6 cellular contexts compared by ENCODE assay signal in genomic region chr19:17394891-17395415, GRCh38. TPM values are rescaled to one million over a fixed set of nuclear protein-coding genes. Genes with fewer than 3 reads are reported as not detected.
DNase-seq lines count a peak whose midpoint lies in the region; ATAC-seq and TF ChIP-seq lines count a peak whose summit lies in the region.

No MANE protein-coding gene starts in this region.

- H3K27me3 Mint-ChIP-seq in neural progenitor cell (ENCODE audit: insufficient read depth, low read depth): peaks cover 10% of the 10 kb centered on the region

- H2AFZ ChIP-seq in mammary epithelial cell (ENCODE audit: low read depth, low read length): peak overlapping the region; percentile 83
- H2AFZ ChIP-seq in neural progenitor cell (replicated peaks): no peak overlapping the region

- WGBS in mammary epithelial cell (ENCODE audit: low coverage, missing lambda C conversion rate): 54% methylated on average over 6 of the region's 19 CpGs

- H3K79me2 ChIP-seq in mammary epithelial cell (ENCODE audit: insufficient read depth, low read length) (no peaks in the 10 kb centered on the region), neural progenitor cell (ENCODE audit: low read depth) (no peaks in the 10 kb centered on the region)

- H3K36me3 Mint-ChIP-seq in neural progenitor cell: no peaks in the 10 kb centered on the region

- BruUV-seq in mammary epithelial cell (replicated peaks; lab: Mats Ljungman, UMichigan): no TSS peak

- TF ChIP-seq CTCF in GM13977 (IDR thresholded peaks at IDR 0.05; ENCODE audit: extremely low read depth, insufficient read depth, missing control alignments) (peak; percentile 82), mammary epithelial cell (conservative IDR thresholded peaks at IDR 0.05 in 1 of 2, IDR thresholded peaks at IDR 0.05 in 1 of 2; ENCODE audit: extremely low read depth in 1 of 2, insufficient read depth in 1 of 2, low read depth in 1 of 2, low read length in 2 of 2) (peak; percentile 73 to 85), neural progenitor cell (IDR thresholded peaks at IDR 0.05) (peak; percentile 69), omental fat pad (IDR thresholded peaks at IDR 0.05) (no peak)

- H3K4me1 Mint-ChIP-seq in neural progenitor cell: peaks cover 18% of the 10 kb centered on the region

- ATAC-seq in omental fat pad (ENCODE audit: low FRiP score): no peak

- H4K20me1 ChIP-seq in mammary epithelial cell (ENCODE audit: insufficient read depth, low read length) (no peaks in the 10 kb centered on the region), neural progenitor cell (ENCODE audit: low read depth) (no peaks in the 10 kb centered on the region)

- peaks cover 19% of the 10 kb centered on the region for H3F3A ChIP-seq in neural progenitor cell (ENCODE audit: low read depth)

- H3K27ac ChIP-seq in mammary epithelial cell (ENCODE audit: insufficient read depth, low read depth, low read length): no peak overlapping the region
- H3K27ac ChIP-seq in neural progenitor cell: no peak overlapping the region

- H3K27ac Mint-ChIP-seq in neural progenitor cell: peak overlapping the region; percentile 15

- H3K27me3 ChIP-seq in mammary epithelial cell (ENCODE audit: insufficient read depth, low read length) (no peaks in the 10 kb centered on the region), neural progenitor cell (peaks cover 4% of the 10 kb centered on the region)

- H3K4me3 ChIP-seq in mammary epithelial cell (replicated peaks in 1 of 3; ENCODE audit: insufficient read depth in 1 of 3, low read depth in 2 of 3, low read length in 3 of 3) (no peak overlapping the region), neural progenitor cell (no peak overlapping the region)

- H3K9ac ChIP-seq in mammary epithelial cell (ENCODE audit: insufficient read depth, low read length): no peak overlapping the region
- H3K9ac ChIP-seq in neural progenitor cell: no peak overlapping the region

- dilution Hi-C loops in mammary epithelial cell (cut with HindIII; ENCODE audit: low sequenced_read_pairs): no loop called here

- H3K4me2 ChIP-seq in mammary epithelial cell (ENCODE audit: insufficient read depth, low read depth, low read length): no peak overlapping the region
- peak overlapping the region; percentile 38 for H3K4me2 ChIP-seq in neural progenitor cell

- H3K9me3 Mint-ChIP-seq in neural progenitor cell: peaks cover 2% of the 10 kb centered on the region

- H3K36me3 ChIP-seq in mammary epithelial cell (ENCODE audit: insufficient read depth, low read length) (no peaks in the 10 kb centered on the region), neural progenitor cell (no peaks in the 10 kb centered on the region)

- H3K4me3 Mint-ChIP-seq in neural progenitor cell: peak overlapping the region; percentile 38

- in situ Hi-C loops in GM13977 (cut with MboI; ENCODE audit: low pct_unique_long_range_greater_than_20kb, low sequenced_read_pairs, unreplicated experiment) (no loop called here), mammary epithelial cell (cut with MboI; ENCODE audit: low sequenced_read_pairs in 2 of 2) (loop anchor here in 1 of 2 donors (5.0 kb wide), 1 partner anchor 72 kb away; no protein-coding TSS in a partner anchor)

- DNase-seq in GM13977 (ENCODE audit: low spot score) (peak; percentile 81), SHP77 (lab: John Stamatoyannopoulos, UW) (peak; percentile 52 to 66), mammary epithelial cell (peak; percentile 37), neural progenitor cell (ENCODE audit: low spot score) (peak; percentile 72), NCI-H1105 treated with DMSO at 0.1 percent for 48 hours (lab: John Stamatoyannopoulos, UW) (no peak), omental fat pad (ENCODE audit: low spot score) (no peak)

- H3K9me3 ChIP-seq in mammary epithelial cell (replicated peaks; ENCODE audit: insufficient read depth, low read length): no peaks in the 10 kb centered on the region
- no peaks in the 10 kb centered on the region for H3K9me3 ChIP-seq in neural progenitor cell (ENCODE audit: low read depth)

- intact Hi-C loops in mammary epithelial cell (cut with micrococcal nuclease): loop anchor here (1.0 to 5.0 kb wide), 4 partner anchors 57 to 372 kb away; no protein-coding TSS in a partner anchor

- H3K4me1 ChIP-seq in mammary epithelial cell (ENCODE audit: insufficient read depth, low read length) (peaks cover 15% of the 10 kb centered on the region), neural progenitor cell (no peaks in the 10 kb centered on the region)

- CTCF ChIA-PET in mammary epithelial cell (lab: Charles Lee; ENCODE audit: low non-redundant PET): no interaction called here

RNA-seq across cellular contexts. Expression of gene CCDC194, which starts 1.0 kb away (rescaled TPM):
- total RNA-seq in mammary epithelial cell: not detected
- polyA plus RNA-seq in mammary epithelial cell: not detected
- polyA minus RNA-seq in mammary epithelial cell: not detected
- 0.56 and 1.1 TPM in 2 replicates for total RNA-seq in neural progenitor cell (ENCODE audit: low replicate concordance)
- total RNA-seq in omental fat pad: 1 to 10 TPM in 1 of 4 donors, under 1 TPM in 1, not detected in 2; 0.93 to 1.7 TPM

RNA-seq across cellular contexts. Expression of gene BST2, which starts 10.5 kb away (rescaled TPM):
- total RNA-seq in mammary epithelial cell (1 to 10 TPM in 1 of 2 donors, under 1 TPM in 1; 0.61 to 3.7 TPM), neural progenitor cell (ENCODE audit: low replicate concordance) (44.8 and 65.5 TPM in 2 replicates), omental fat pad (100 to 1,000 TPM; 126 to 368 (median 146) TPM)
- 2.6 TPM for polyA plus RNA-seq in mammary epithelial cell
- not detected for polyA minus RNA-seq in mammary epithelial cell

RNA-seq across cellular contexts. Expression of gene PLVAP, which starts 17.8 kb away (rescaled TPM):
- total RNA-seq in mammary epithelial cell: not detected
- polyA plus RNA-seq in mammary epithelial cell: not detected
- not detected for polyA minus RNA-seq in mammary epithelial cell
- 0.11 and 0.37 TPM in 2 replicates for total RNA-seq in neural progenitor cell (ENCODE audit: low replicate concordance)
- 100 to 1,000 TPM in 2 of 4 donors, 10 to 100 TPM in 2; 39.7 to 139 (median 114) TPM for total RNA-seq in omental fat pad

RNA-seq across cellular contexts. Expression of gene MVB12A, which starts 24.9 kb away (rescaled TPM):
- 10 to 100 TPM; 32.2 to 50.1 TPM for total RNA-seq in mammary epithelial cell
- 57.2 TPM for polyA plus RNA-seq in mammary epithelial cell
- 35.2 TPM for polyA minus RNA-seq in mammary epithelial cell
- total RNA-seq in neural progenitor cell (ENCODE audit: low replicate concordance): 33.2 and 88.6 TPM in 2 replicates
- 10 to 100 TPM; 34.1 to 65.0 (median 45.9) TPM for total RNA-seq in omental fat pad

RNA-seq across cellular contexts. Expression of gene TMEM221, which starts 53.5 kb away (rescaled TPM):
- total RNA-seq in mammary epithelial cell: 1 to 10 TPM in 1 of 2 donors, under 1 TPM in 1; 0.17 to 1.4 TPM
- 0.35 TPM for polyA plus RNA-seq in mammary epithelial cell
- 2.2 TPM for polyA minus RNA-seq in mammary epithelial cell
- total RNA-seq in neural progenitor cell (ENCODE audit: low replicate concordance): 0.17 and 2.2 TPM in 2 replicates
- total RNA-seq in omental fat pad: 1 to 10 TPM in 1 of 4 donors, under 1 TPM in 2, not detected in 1; 0.38 to 1.9 (median 0.46) TPM

Comparison
In these comparisons a context has a peak if more than half of its experiments do, and no peak if none do; other contexts are left out.
1. DNase-seq: peak in GM13977 (single experiment), SHP77 (2 of 2), mammary epithelial cell (single experiment) and neural progenitor cell (single experiment); none in NCI-H1105 treated with DMSO at 0.1 percent for 48 hours (single experiment) and omental fat pad (single experiment).
2. CTCF ChIP-seq: peak in GM13977 (single experiment), mammary epithelial cell (2 of 2) and neural progenitor cell (single experiment); none in omental fat pad (0 of 3).
3. RNA of gene PLVAP, which starts 17.8 kb away (total RNA-seq): 39.7 to 139 TPM in omental fat pad; 0.11 to 0.37 TPM in neural progenitor cell and not detected in mammary epithelial cell; every median in the first group is over 10 times any median in the second.